In genomic region chr4:52915131-52915645, GRCh38 we compare ENCODE assay signal across 1 cellular context.
TF ChIP-seq lines count a peak whose summit lies in the region.

No MANE protein-coding gene starts in this region.

TF ChIP-seq in IMR-90, 13 proteins besides CTCF, POLR2A, EP300 and RAD21 (continued from another document):
- TF ChIP-seq BHLHE40 (IDR thresholded peaks at IDR 0.05; ENCODE audit: low read depth, low read length), result no peak
- TF ChIP-seq MAZ (IDR thresholded peaks at IDR 0.05; ENCODE audit: borderline replicate concordance, low read depth, low read length), result no peak
- no peak for TF ChIP-seq SMC3 (IDR thresholded peaks at IDR 0.05; ENCODE audit: low read depth, low read length)
- TF ChIP-seq FOS (IDR thresholded peaks at IDR 0.05; ENCODE audit: low read depth, low read length), result no peak
- TF ChIP-seq, protein P1, sequence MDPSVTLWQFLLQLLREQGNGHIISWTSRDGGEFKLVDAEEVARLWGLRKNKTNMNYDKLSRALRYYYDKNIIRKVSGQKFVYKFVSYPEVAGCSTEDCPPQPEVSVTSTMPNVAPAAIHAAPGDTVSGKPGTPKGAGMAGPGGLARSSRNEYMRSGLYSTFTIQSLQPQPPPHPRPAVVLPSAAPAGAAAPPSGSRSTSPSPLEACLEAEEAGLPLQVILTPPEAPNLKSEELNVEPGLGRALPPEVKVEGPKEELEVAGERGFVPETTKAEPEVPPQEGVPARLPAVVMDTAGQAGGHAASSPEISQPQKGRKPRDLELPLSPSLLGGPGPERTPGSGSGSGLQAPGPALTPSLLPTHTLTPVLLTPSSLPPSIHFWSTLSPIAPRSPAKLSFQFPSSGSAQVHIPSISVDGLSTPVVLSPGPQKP (IDR thresholded peaks at IDR 0.05; ENCODE audit: borderline replicate concordance, low read depth, low read length), result no peak
- TF ChIP-seq RFX5 (IDR thresholded peaks at IDR 0.05; ENCODE audit: low read depth, low read length), result no peak
- TF ChIP-seq, protein P2, sequence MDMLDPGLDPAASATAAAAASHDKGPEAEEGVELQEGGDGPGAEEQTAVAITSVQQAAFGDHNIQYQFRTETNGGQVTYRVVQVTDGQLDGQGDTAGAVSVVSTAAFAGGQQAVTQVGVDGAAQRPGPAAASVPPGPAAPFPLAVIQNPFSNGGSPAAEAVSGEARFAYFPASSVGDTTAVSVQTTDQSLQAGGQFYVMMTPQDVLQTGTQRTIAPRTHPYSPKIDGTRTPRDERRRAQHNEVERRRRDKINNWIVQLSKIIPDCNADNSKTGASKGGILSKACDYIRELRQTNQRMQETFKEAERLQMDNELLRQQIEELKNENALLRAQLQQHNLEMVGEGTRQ (IDR thresholded peaks at IDR 0.05; ENCODE audit: low read depth, low read length), result no peak
- TF ChIP-seq RCOR1 (IDR thresholded peaks at IDR 0.05; ENCODE audit: insufficient replicate concordance, low read length), result no peak
- no peak for TF ChIP-seq CHD1 (IDR thresholded peaks at IDR 0.05; ENCODE audit: low read depth, low read length)
